16 cellular contexts compared by ENCODE assay signal in genomic region chr16:66008136-66008535, GRCh38.
"Had no signal": no experiment of that assay in that cellular context is flagged by ENCODE, and none has a peak within 500 bp of the region (broad histone marks: within the 10 kb centered on the region; RNA-seq: fewer than 3 reads in every experiment).

No MANE protein-coding gene starts in this region.

- H3K9me3 ChIP-seq: body of pancreas, neutrophil, stomach had no signal

- H3K36me3 ChIP-seq: neutrophil, stomach had no signal

- H3K4me1 ChIP-seq: body of pancreas had no signal

- H3K27ac ChIP-seq: body of pancreas, neutrophil, stomach had no signal

- ATAC-seq: body of pancreas; naive thymus-derived CD8-positive, alpha-beta T cell; WTC11 had no signal

- H3K27me3 ChIP-seq: body of pancreas, stomach had no signal

- DNase-seq: activated CD4-positive, alpha-beta memory T cell treated with anti-CD3 and anti-CD28 coated beads for 36 hours; activated CD4-positive, alpha-beta T cell treated with anti-CD3 and anti-CD28 coated beads for 4 hours; activated naive CD8-positive, alpha-beta T cell treated with anti-CD3 and anti-CD28 coated beads for 36 hours; activated T-cell treated with anti-CD3 and anti-CD28 coated beads for 4 hours; amygdala; body of pancreas; cortex of kidney; erythroblast; naive thymus-derived CD8-positive, alpha-beta T cell; posterior cingulate gyrus; stimulated activated CD4-positive, alpha-beta T cell treated with anti-CD3 and anti-CD28 coated beads, Interleukin-2, amount 100 ng/mL, for 48 hours; stomach; SW 1271; trophoblast cell had no signal

- H3K4me3 ChIP-seq: body of pancreas, stomach had no signal
